ENCODE assay signal across 8 cellular contexts in genomic region chr20:40741507-40742106, GRCh38. TPM values are rescaled to one million over a fixed set of nuclear protein-coding genes. Genes with fewer than 3 reads are reported as not detected.
A peak's percentile ranks its signal among the peaks of the same experiment; 100 is the strongest.
DNase-seq lines count a peak whose midpoint lies in the region; ATAC-seq and TF ChIP-seq lines count a peak whose summit lies in the region.

No MANE protein-coding gene starts in this region.

- no peak for DNase-seq in AG09309 (ENCODE audit: low read depth)
- peak; percentile 43 to 75 for DNase-seq in NCI-H526 (lab: John Stamatoyannopoulos, UW)
- peak; percentile 31 for DNase-seq in activated T-helper 2 cell treated with anti-CD3 and anti-CD28 coated beads, Interferon-gamma antibody, Interleukin-2, Interleukin-4, amounts not matched to agents 10 μg/mL and 5 μg/mL and 100 μg/mL, durations not matched to agents 14 hours and 24 hours and 36 hours (ENCODE audit: low spot score)
- DNase-seq in hepatic stellate cell (ENCODE audit: low spot score): peak; percentile 25
- DNase-seq in stimulated activated CD4-positive, alpha-beta T cell treated with anti-CD3 and anti-CD28 coated beads, Interleukin-15, amount 100 ng/mL, for 24 hours: peak; percentile 54

- peaks cover 10% of the 10 kb centered on the region for H3K27me3 Mint-ChIP-seq in activated T-helper 2 cell treated with anti-CD3 and anti-CD28 coated beads, Interferon-gamma antibody, Interleukin-2, Interleukin-4, amounts not matched to agents 10 μg/mL and 5 μg/mL and 100 μg/mL, durations not matched to agents 14 hours and 24 hours and 36 hours (ENCODE audit: low read depth)

- H3K27ac Mint-ChIP-seq in activated T-helper 2 cell treated with anti-CD3 and anti-CD28 coated beads, Interferon-gamma antibody, Interleukin-2, Interleukin-4, amounts not matched to agents 10 μg/mL and 5 μg/mL and 100 μg/mL, durations not matched to agents 14 hours and 24 hours and 36 hours: no peak overlapping the region

- no peak overlapping the region for H3K4me3 Mint-ChIP-seq in activated T-helper 2 cell treated with anti-CD3 and anti-CD28 coated beads, Interferon-gamma antibody, Interleukin-2, Interleukin-4, amounts not matched to agents 10 μg/mL and 5 μg/mL and 100 μg/mL, durations not matched to agents 14 hours and 24 hours and 36 hours (ENCODE audit: low read depth)

- no peaks in the 10 kb centered on the region for H3K9me3 Mint-ChIP-seq in activated T-helper 2 cell treated with anti-CD3 and anti-CD28 coated beads, Interferon-gamma antibody, Interleukin-2, Interleukin-4, amounts not matched to agents 10 μg/mL and 5 μg/mL and 100 μg/mL, durations not matched to agents 14 hours and 24 hours and 36 hours

- intact Hi-C loops in activated T-helper 2 cell treated with anti-CD3 and anti-CD28 coated beads, Interferon-gamma antibody, Interleukin-2, Interleukin-4, amounts not matched to agents 10 μg/mL and 5 μg/mL and 100 μg/mL, durations not matched to agents 14 hours and 24 hours and 36 hours (cut with micrococcal nuclease): loop anchor here (1.0 kb wide), 1 partner anchor 222 kb away; no protein-coding TSS in a partner anchor

- ATAC-seq in GM19324 (IDR thresholded peaks at IDR 0.05; ENCODE audit: low FRiP score, unreplicated experiment): no peak
- no peak for ATAC-seq in GM21526 (IDR thresholded peaks at IDR 0.05; ENCODE audit: low FRiP score, unreplicated experiment)

- H3K36me3 Mint-ChIP-seq in activated T-helper 2 cell treated with anti-CD3 and anti-CD28 coated beads, Interferon-gamma antibody, Interleukin-2, Interleukin-4, amounts not matched to agents 10 μg/mL and 5 μg/mL and 100 μg/mL, durations not matched to agents 14 hours and 24 hours and 36 hours (ENCODE audit: low read depth): no peaks in the 10 kb centered on the region

- TF ChIP-seq CTCF in AG09309 (IDR thresholded peaks at IDR 0.05; ENCODE audit: control insufficient read depth, insufficient read depth, low read depth, low read length, missing control alignments): peak; percentile 76
- TF ChIP-seq CTCF in GM12873 (IDR thresholded peaks at IDR 0.05; ENCODE audit: insufficient read depth, low read depth, low read length, missing control alignments): peak; percentile 92

- no peak overlapping the region for H3K4me3 ChIP-seq in AG09309 (ENCODE audit: control insufficient read depth, low read depth, low read length)

- H3K4me1 Mint-ChIP-seq in activated T-helper 2 cell treated with anti-CD3 and anti-CD28 coated beads, Interferon-gamma antibody, Interleukin-2, Interleukin-4, amounts not matched to agents 10 μg/mL and 5 μg/mL and 100 μg/mL, durations not matched to agents 14 hours and 24 hours and 36 hours (ENCODE audit: low read depth): no peaks in the 10 kb centered on the region

RNA-seq across cellular contexts. Expression of gene MAFB, which starts 52.6 kb away (rescaled TPM):
- 0.83 and 1.1 TPM in 2 replicates for total RNA-seq in activated T-helper 2 cell treated with anti-CD3 and anti-CD28 coated beads, Interferon-gamma antibody, Interleukin-2, Interleukin-4, amounts not matched to agents 10 μg/mL and 5 μg/mL and 100 μg/mL, durations not matched to agents 14 hours and 24 hours and 36 hours
